ENCODE assay signal across 16 cellular contexts in genomic region chr17:50114401-50114800, GRCh38. TPM values are rescaled to one million over a fixed set of nuclear protein-coding genes. Genes with fewer than 3 reads are reported as not detected.
DNase-seq lines count a peak whose midpoint lies in the region; ATAC-seq, FAIRE-seq and TF ChIP-seq lines count a peak whose summit lies in the region.
"Had no signal": no experiment of that assay in that cellular context is flagged by ENCODE, and none has a peak within 500 bp of the region (broad histone marks: within the 10 kb centered on the region; RNA-seq: fewer than 3 reads in every experiment).

No MANE protein-coding gene starts in this region.

- POLR2A ChIA-PET in HepG2 (lab: Yijun Ruan, JAX) = interaction anchor here (1.5 kb wide), 1 partner anchor 9 kb away, joined by 6 read pairs; no protein-coding TSS in a partner anchor

- CTCF ChIA-PET in HepG2 (lab: Yijun Ruan, JAX; ENCODE audit: low intra/inter-chr PET ratio, low total read pairs) = interaction anchor here (1.0 to 3.6 kb wide), 3 partner anchors 20 to 183 kb away, joined by 3 to 15 read pairs (median 7); partner anchors contain the start of gene PDK2

- TF ChIP-seq POLR2A in HepG2 (IDR thresholded peaks at IDR 0.05; ENCODE audit: insufficient read depth in 1 of 2, low read depth in 2 of 2, low read length in 2 of 2) = no peak

- WGBS in HepG2 (ENCODE audit: low lambda C conversion rate) = 65% methylated on average over 4 of the region's 4 CpGs

- H3K4me2 ChIP-seq in astrocyte (ENCODE audit: low read length) (no peak overlapping the region), HepG2 (ENCODE audit: low read depth, low read length) (no peak overlapping the region), osteoblast (ENCODE audit: insufficient read depth, low read length) (peak overlapping the region; percentile 17)
- H3K4me2 ChIP-seq: BLaER1 treated with 17β-estradiol and CSF1 and Interleukin-3, amounts not matched to agents 10 nM and 100 nM had no signal

- H4K20me1 ChIP-seq in astrocyte (ENCODE audit: insufficient read depth, low read length) (no peaks in the 10 kb centered on the region), HepG2 (ENCODE audit: insufficient read depth, low read length) (no peaks in the 10 kb centered on the region), osteoblast (ENCODE audit: insufficient read depth, low read length) (no peaks in the 10 kb centered on the region)

- no peak overlapping the region for H2AFZ ChIP-seq in astrocyte (ENCODE audit: low read depth, low read length)
- no peak overlapping the region for H2AFZ ChIP-seq in HepG2 (ENCODE audit: low read length)
- H2AFZ ChIP-seq in osteoblast (ENCODE audit: low read length) = no peak overlapping the region

- H3K27me3 Mint-ChIP-seq in astrocyte (ENCODE audit: low read depth, unreplicated experiment) = peaks cover 14% of the 10 kb centered on the region

- H3K27me3 ChIP-seq in right atrium auricular region (no peaks in the 10 kb centered on the region), astrocyte (ENCODE audit: insufficient read depth, low read length) (no peaks in the 10 kb centered on the region), HepG2 (ENCODE audit: control insufficient read depth in 1 of 2, insufficient read depth in 2 of 2, low read length in 2 of 2) (peaks cover 0 to 31% of the 10 kb centered on the region in 2 experiments; a peak in 3 of 5 replicates), osteoblast (ENCODE audit: insufficient read depth, low read length) (peaks cover 6% of the 10 kb centered on the region)

- H3K27ac ChIP-seq in right atrium auricular region = peak overlapping the region; percentile 94 to 100
- H3K27ac ChIP-seq in astrocyte (ENCODE audit: low read depth, low read length) = no peak overlapping the region
- no peak overlapping the region for H3K27ac ChIP-seq in HepG2 (ENCODE audit: extremely low read length, insufficient read depth, low read length)
- H3K27ac ChIP-seq in osteoblast (ENCODE audit: low read depth, low read length) = no peak overlapping the region
- H3K27ac ChIP-seq in caudate nucleus (ENCODE audit: low read depth, low read length) = no peak overlapping the region
- H3K27ac ChIP-seq: BLaER1 treated with 17β-estradiol and CSF1 and Interleukin-3, amounts not matched to agents 10 nM and 100 nM; HL-60 had no signal

- no peak overlapping the region for H3K4me3 ChIP-seq in right atrium auricular region
- no peak overlapping the region for H3K4me3 ChIP-seq in astrocyte (ENCODE audit: insufficient read depth, low read depth, low read length)
- H3K4me3 ChIP-seq in HepG2 (replicated peaks in 1 of 3; ENCODE audit: insufficient read depth in 1 of 3, low read depth in 2 of 3, low read length in 3 of 3) = no peak overlapping the region
- H3K4me3 ChIP-seq in osteoblast (ENCODE audit: insufficient read depth, low read length) = no peak overlapping the region
- H3K4me3 ChIP-seq: BLaER1 treated with 17β-estradiol and CSF1 and Interleukin-3, amounts not matched to agents 10 nM and 100 nM; HAP-1 had no signal

- H3K9ac ChIP-seq in astrocyte (ENCODE audit: low read length) = no peak overlapping the region
- no peak overlapping the region for H3K9ac ChIP-seq in HepG2 (ENCODE audit: insufficient read depth, low read depth, low read length)
- H3K9ac ChIP-seq: BLaER1 treated with 17β-estradiol and CSF1 and Interleukin-3, amounts not matched to agents 10 nM and 100 nM had no signal

- in situ Hi-C loops in HepG2 (cut with HindIII; ENCODE audit: extremely low pct_ligation_motif_present, low pct_unique_long_range_greater_than_20kb) = no loop called here

- H3K27ac Mint-ChIP-seq in astrocyte (ENCODE audit: unreplicated experiment) = peak overlapping the region; percentile 4
- H3K27ac Mint-ChIP-seq: HFFc6 had no signal

- no peak for FAIRE-seq in astrocyte (lab: Jason Lieb, UNC)
- no peak for FAIRE-seq in HepG2 (lab: Jason Lieb, UNC)

- no peak overlapping the region for H3K4me3 Mint-ChIP-seq in astrocyte (ENCODE audit: unreplicated experiment)
- H3K4me3 Mint-ChIP-seq: CD4-positive, CD25-positive, alpha-beta regulatory T cell; HFFc6 had no signal

- H3K4me1 Mint-ChIP-seq in astrocyte (ENCODE audit: low read depth, unreplicated experiment) = peaks cover 5% of the 10 kb centered on the region

- H3K9me3 Mint-ChIP-seq in astrocyte (ENCODE audit: unreplicated experiment) = no peaks in the 10 kb centered on the region
- H3K9me3 Mint-ChIP-seq: HFFc6 had no signal

- H3K4me1 ChIP-seq in right atrium auricular region = peaks cover 0 to 70% of the 10 kb centered on the region in 2 donors
- peaks cover 4% of the 10 kb centered on the region for H3K4me1 ChIP-seq in astrocyte (ENCODE audit: insufficient read depth, low read length)
- peaks cover 72% of the 10 kb centered on the region for H3K4me1 ChIP-seq in HepG2 (ENCODE audit: insufficient read depth, low read length)
- peaks cover 5% of the 10 kb centered on the region for H3K4me1 ChIP-seq in osteoblast (ENCODE audit: insufficient read depth, low read length)

- DNase-seq in right atrium auricular region (ENCODE audit: low spot score) (no peak), cardiac septum (ENCODE audit: low spot score) (no peak), astrocyte (ENCODE audit: low read depth) (no peak), HepG2 (ENCODE audit: low spot score) (no peak), osteoblast (ENCODE audit: insufficient read length, low spot score, missing footprints) (no peak), caudate nucleus (lab: John Stamatoyannopoulos, UW) (no peak), T1000 (lab: John Stamatoyannopoulos, UW) (no peak)
- DNase-seq in stimulated activated naive CD8-positive, alpha-beta T cell treated with anti-CD3 and anti-CD28 coated beads, Interleukin-15, Interleukin-2, amounts not matched to agents 100 U/mL and 50 U/mL, for 24 hours = no peak
- DNase-seq: DMS79 treated with DMSO at 0.1 percent for 48 hours, GOT3 had no signal

- H3K36me3 Mint-ChIP-seq in astrocyte (ENCODE audit: low read depth, unreplicated experiment) = peaks cover 8% of the 10 kb centered on the region

- H3K36me3 ChIP-seq in right atrium auricular region = peaks cover 13% of the 10 kb centered on the region
- H3K36me3 ChIP-seq in astrocyte (ENCODE audit: insufficient read depth, low read length) = no peaks in the 10 kb centered on the region
- H3K36me3 ChIP-seq in HepG2 (replicated peaks in 1 of 2; ENCODE audit: control insufficient read depth in 1 of 2, insufficient read depth in 2 of 2, low read length in 2 of 2) = no peaks in the 10 kb centered on the region
- no peaks in the 10 kb centered on the region for H3K36me3 ChIP-seq in osteoblast (ENCODE audit: insufficient read depth, low read length)
- H3K36me3 ChIP-seq: HAP-1 had no signal

- TF ChIP-seq EP300 in HepG2 (IDR thresholded peaks at IDR 0.05; ENCODE audit: low read depth in 2 of 2, low read length in 2 of 2) (no peak), HepG2 (CRISPR knock-in tag; IDR thresholded peaks at IDR 0.05; ENCODE audit: borderline replicate concordance) (no peak)

- intact Hi-C loops in cardiac septum (cut with DNase I) = loop anchor here (5.0 kb wide), 1 partner anchor 33 kb away; no protein-coding TSS in a partner anchor
- intact Hi-C loops in HepG2 (cut with micrococcal nuclease; ENCODE audit: unreplicated experiment) = no loop called here

- TF ChIP-seq RAD21 in HepG2 (CRISPR knock-in tag; IDR thresholded peaks at IDR 0.05) = no peak

- no peak for ATAC-seq in HepG2
- ATAC-seq in stimulated activated naive CD8-positive, alpha-beta T cell treated with anti-CD3 and anti-CD28 coated beads, Interleukin-15, Interleukin-2, amounts not matched to agents 100 U/mL and 50 U/mL, for 24 hours = no peak

- no peak for TF ChIP-seq CTCF in right atrium auricular region (IDR thresholded peaks at IDR 0.05)
- no peak for TF ChIP-seq CTCF in astrocyte (IDR thresholded peaks at IDR 0.05; ENCODE audit: insufficient read depth, low read depth, low read length)
- no peak for TF ChIP-seq CTCF in HepG2 (CRISPR knock-in tag; IDR thresholded peaks at IDR 0.05)
- TF ChIP-seq CTCF in osteoblast (IDR thresholded peaks at IDR 0.05; ENCODE audit: extremely low read depth, low read depth, low read length) = no peak

- H3K9me3 ChIP-seq in right atrium auricular region = no peaks in the 10 kb centered on the region
- no peaks in the 10 kb centered on the region for H3K9me3 ChIP-seq in astrocyte (ENCODE audit: insufficient read depth, low read depth, low read length)
- no peaks in the 10 kb centered on the region for H3K9me3 ChIP-seq in HepG2 (ENCODE audit: low read length)
- H3K9me3 ChIP-seq in osteoblast (ENCODE audit: low read depth, low read length) = no peaks in the 10 kb centered on the region
- H3K9me3 ChIP-seq: BLaER1 treated with 17β-estradiol and CSF1 and Interleukin-3, amounts not matched to agents 10 nM and 100 nM; HAP-1 had no signal

- BruUV-seq in HepG2 (replicated peaks; lab: Mats Ljungman, UMichigan) = no TSS peak

- no peaks in the 10 kb centered on the region for H3K79me2 ChIP-seq in astrocyte (ENCODE audit: insufficient read depth, low read length)
- H3K79me2 ChIP-seq in HepG2 (ENCODE audit: insufficient read depth, low read length) = no peaks in the 10 kb centered on the region
- H3K79me2 ChIP-seq in osteoblast (ENCODE audit: insufficient read depth, low read length) = no peaks in the 10 kb centered on the region

RNA-seq across cellular contexts. Expression of gene SAMD14, which starts 15.6 kb away (rescaled TPM):
- total RNA-seq in right atrium auricular region (1 to 10 TPM in 1 of 2 donors, under 1 TPM in 1; 0.78 to 1.1 TPM), cardiac septum (4.4 TPM), astrocyte (9.7 and 10.8 TPM in 2 replicates), HepG2 (2016; rRNA removed; fragmentation: Illumina TruSeq; extraction: Trizol) (0.07 TPM in 1 of 2 replicates, not detected in the other), osteoblast (2.5 and 2.7 TPM in 2 replicates)
- 0.18 and 0.20 TPM in 2 replicates for total RNA-seq in HepG2 (2016; cell fraction: cytosol; rRNA removed; fragmentation: Illumina TruSeq; extraction: Trizol; ENCODE audit: low read depth)
- 0.04 TPM in 1 of 2 replicates, not detected in the other for total RNA-seq in HepG2 (2016; cell fraction: insoluble cytoplasmic fraction; rRNA removed; fragmentation: Illumina TruSeq; extraction: Trizol)
- 0.09 and 0.14 TPM in 2 replicates for total RNA-seq in HepG2 (2016; cell fraction: membrane; rRNA removed; fragmentation: Illumina TruSeq; extraction: Trizol)
- total RNA-seq in HepG2 (2016; cell fraction: nucleus; rRNA removed; fragmentation: Illumina TruSeq; extraction: Trizol) = 0.09 TPM in 2 replicates
- polyA plus RNA-seq in HepG2 (2011; rRNA removed) = 0.22 TPM in 1 of 2 replicates, not detected in the other
- polyA plus RNA-seq in HepG2 (2011; cell fraction: cytosol; rRNA removed) = 0.01 and 0.04 TPM in 2 replicates
- polyA plus RNA-seq in HepG2 (2011; cell fraction: nucleus; rRNA removed) = 0.24 and 0.29 TPM in 2 replicates
- polyA plus RNA-seq in HepG2 (2012) = 0.08 and 0.11 TPM in 2 replicates
- not detected in 2 replicates for polyA plus RNA-seq in HepG2 (2016; cell fraction: cytosol; fragmentation: Illumina TruSeq; extraction: Trizol; ENCODE audit: low read depth)
- polyA plus RNA-seq in HepG2 (2016; cell fraction: insoluble cytoplasmic fraction; fragmentation: Illumina TruSeq; extraction: Trizol; ENCODE audit: low read depth) = 0.16 TPM in 1 of 2 replicates, not detected in the other
- 0.19 TPM in 2 replicates for polyA plus RNA-seq in HepG2 (2016; cell fraction: membrane; fragmentation: Illumina TruSeq; extraction: Trizol; ENCODE audit: low read depth)
- polyA plus RNA-seq in HepG2 (2016; cell fraction: nucleus; fragmentation: Illumina TruSeq; extraction: Trizol; ENCODE audit: insufficient read depth, low read depth) = 0.53 TPM in 1 of 2 replicates, not detected in the other
- 0.28 and 0.30 TPM in 2 replicates for polyA minus RNA-seq in HepG2 (2011; rRNA and poly(A)+ RNA removed; ENCODE audit: low replicate concordance)
- polyA minus RNA-seq in HepG2 (2011; cell fraction: cytosol; rRNA and poly(A)+ RNA removed) = 0.09 and 0.20 TPM in 2 replicates
- 0.39 and 0.99 TPM in 2 replicates for polyA minus RNA-seq in HepG2 (2011; cell fraction: nucleus; rRNA and poly(A)+ RNA removed)
- total RNA-seq: Calu3 had no signal

RNA-seq across cellular contexts. Expression of gene PDK2, which starts 19.2 kb away (rescaled TPM):
- total RNA-seq in right atrium auricular region (100 to 1,000 TPM; 186 to 214 TPM), cardiac septum (131 TPM), astrocyte (25.8 and 26.8 TPM in 2 replicates), HepG2 (2016; rRNA removed; fragmentation: Illumina TruSeq; extraction: Trizol) (18.5 and 19.2 TPM in 2 replicates), osteoblast (43.4 and 54.8 TPM in 2 replicates)
- total RNA-seq in HepG2 (2016; cell fraction: cytosol; rRNA removed; fragmentation: Illumina TruSeq; extraction: Trizol; ENCODE audit: low read depth) = 6.4 and 13.9 TPM in 2 replicates
- 16.2 and 19.8 TPM in 2 replicates for total RNA-seq in HepG2 (2016; cell fraction: insoluble cytoplasmic fraction; rRNA removed; fragmentation: Illumina TruSeq; extraction: Trizol)
- 10.9 and 11.9 TPM in 2 replicates for total RNA-seq in HepG2 (2016; cell fraction: membrane; rRNA removed; fragmentation: Illumina TruSeq; extraction: Trizol)
- total RNA-seq in HepG2 (2016; cell fraction: nucleus; rRNA removed; fragmentation: Illumina TruSeq; extraction: Trizol) = 10.9 and 12.5 TPM in 2 replicates
- polyA plus RNA-seq in HepG2 (2011; rRNA removed) = 59.7 and 66.6 TPM in 2 replicates
- 33.2 and 46.3 TPM in 2 replicates for polyA plus RNA-seq in HepG2 (2011; cell fraction: cytosol; rRNA removed)
- 86.5 and 102 TPM in 2 replicates for polyA plus RNA-seq in HepG2 (2011; cell fraction: nucleus; rRNA removed)
- polyA plus RNA-seq in HepG2 (2012) = 17.2 and 27.4 TPM in 2 replicates
- polyA plus RNA-seq in HepG2 (2016; cell fraction: cytosol; fragmentation: Illumina TruSeq; extraction: Trizol; ENCODE audit: low read depth) = 9.3 and 10.8 TPM in 2 replicates
- polyA plus RNA-seq in HepG2 (2016; cell fraction: insoluble cytoplasmic fraction; fragmentation: Illumina TruSeq; extraction: Trizol; ENCODE audit: low read depth) = 22.3 and 32.8 TPM in 2 replicates
- polyA plus RNA-seq in HepG2 (2016; cell fraction: membrane; fragmentation: Illumina TruSeq; extraction: Trizol; ENCODE audit: low read depth) = 12.0 and 14.3 TPM in 2 replicates
- polyA plus RNA-seq in HepG2 (2016; cell fraction: nucleus; fragmentation: Illumina TruSeq; extraction: Trizol; ENCODE audit: insufficient read depth, low read depth) = 21.9 and 24.6 TPM in 2 replicates
- 111 and 113 TPM in 2 replicates for polyA minus RNA-seq in HepG2 (2011; rRNA and poly(A)+ RNA removed; ENCODE audit: low replicate concordance)
- 22.7 and 28.5 TPM in 2 replicates for polyA minus RNA-seq in HepG2 (2011; cell fraction: cytosol; rRNA and poly(A)+ RNA removed)
- 44.5 and 48.7 TPM in 2 replicates for polyA minus RNA-seq in HepG2 (2011; cell fraction: nucleus; rRNA and poly(A)+ RNA removed)

RNA-seq across cellular contexts. Expression of gene PPP1R9B, which starts 36.1 kb away (rescaled TPM):
- total RNA-seq in right atrium auricular region (10 to 100 TPM; 16.9 to 24.2 TPM), cardiac septum (46.1 TPM), astrocyte (73.6 and 75.9 TPM in 2 replicates), HepG2 (2016; rRNA removed; fragmentation: Illumina TruSeq; extraction: Trizol) (11.0 and 15.8 TPM in 2 replicates), osteoblast (44.2 and 48.9 TPM in 2 replicates)
- total RNA-seq in HepG2 (2016; cell fraction: cytosol; rRNA removed; fragmentation: Illumina TruSeq; extraction: Trizol; ENCODE audit: low read depth) = 1.3 and 1.6 TPM in 2 replicates
- total RNA-seq in HepG2 (2016; cell fraction: insoluble cytoplasmic fraction; rRNA removed; fragmentation: Illumina TruSeq; extraction: Trizol) = 8.3 and 16.2 TPM in 2 replicates
- 7.0 and 7.3 TPM in 2 replicates for total RNA-seq in HepG2 (2016; cell fraction: membrane; rRNA removed; fragmentation: Illumina TruSeq; extraction: Trizol)
- 10.9 and 13.5 TPM in 2 replicates for total RNA-seq in HepG2 (2016; cell fraction: nucleus; rRNA removed; fragmentation: Illumina TruSeq; extraction: Trizol)
- 8.7 and 9.4 TPM in 2 replicates for polyA plus RNA-seq in HepG2 (2011; rRNA removed)
- polyA plus RNA-seq in HepG2 (2011; cell fraction: cytosol; rRNA removed) = 7.4 and 9.0 TPM in 2 replicates
- 13.1 and 16.4 TPM in 2 replicates for polyA plus RNA-seq in HepG2 (2011; cell fraction: nucleus; rRNA removed)
- 9.8 and 11.6 TPM in 2 replicates for polyA plus RNA-seq in HepG2 (2012)
- polyA plus RNA-seq in HepG2 (2016; cell fraction: cytosol; fragmentation: Illumina TruSeq; extraction: Trizol; ENCODE audit: low read depth) = 1.2 and 1.4 TPM in 2 replicates
- polyA plus RNA-seq in HepG2 (2016; cell fraction: insoluble cytoplasmic fraction; fragmentation: Illumina TruSeq; extraction: Trizol; ENCODE audit: low read depth) = 14.2 and 17.2 TPM in 2 replicates
- 7.2 TPM in 2 replicates for polyA plus RNA-seq in HepG2 (2016; cell fraction: membrane; fragmentation: Illumina TruSeq; extraction: Trizol; ENCODE audit: low read depth)
- 35.0 and 35.2 TPM in 2 replicates for polyA plus RNA-seq in HepG2 (2016; cell fraction: nucleus; fragmentation: Illumina TruSeq; extraction: Trizol; ENCODE audit: insufficient read depth, low read depth)
- 15.4 and 32.3 TPM in 2 replicates for polyA minus RNA-seq in HepG2 (2011; rRNA and poly(A)+ RNA removed; ENCODE audit: low replicate concordance)
- polyA minus RNA-seq in HepG2 (2011; cell fraction: cytosol; rRNA and poly(A)+ RNA removed) = 7.3 and 11.8 TPM in 2 replicates
- 7.8 and 9.3 TPM in 2 replicates for polyA minus RNA-seq in HepG2 (2011; cell fraction: nucleus; rRNA and poly(A)+ RNA removed)

RNA-seq across cellular contexts. Expression of gene SGCA, which starts 51.4 kb away (rescaled TPM):
- total RNA-seq in right atrium auricular region = 100 to 1,000 TPM; 120 to 207 TPM
- total RNA-seq in cardiac septum = 159 TPM
- 0.32 TPM in 1 of 2 replicates, not detected in the other for total RNA-seq in astrocyte
- not detected in 2 replicates for total RNA-seq in HepG2 (2016; rRNA removed; fragmentation: Illumina TruSeq; extraction: Trizol)
- total RNA-seq in HepG2 (2016; cell fraction: cytosol; rRNA removed; fragmentation: Illumina TruSeq; extraction: Trizol; ENCODE audit: low read depth) = not detected in 2 replicates
- total RNA-seq in HepG2 (2016; cell fraction: insoluble cytoplasmic fraction; rRNA removed; fragmentation: Illumina TruSeq; extraction: Trizol) = not detected in 2 replicates
- total RNA-seq in HepG2 (2016; cell fraction: membrane; rRNA removed; fragmentation: Illumina TruSeq; extraction: Trizol) = not detected in 2 replicates
- not detected in 2 replicates for total RNA-seq in HepG2 (2016; cell fraction: nucleus; rRNA removed; fragmentation: Illumina TruSeq; extraction: Trizol)
- not detected in 2 replicates for polyA plus RNA-seq in HepG2 (2011; rRNA removed)
- not detected in 2 replicates for polyA plus RNA-seq in HepG2 (2011; cell fraction: cytosol; rRNA removed)
- polyA plus RNA-seq in HepG2 (2011; cell fraction: nucleus; rRNA removed) = 0.42 TPM in 1 of 2 replicates, not detected in the other
- polyA plus RNA-seq in HepG2 (2012) = not detected in 2 replicates
- polyA plus RNA-seq in HepG2 (2016; cell fraction: cytosol; fragmentation: Illumina TruSeq; extraction: Trizol; ENCODE audit: low read depth) = not detected in 2 replicates
- polyA plus RNA-seq in HepG2 (2016; cell fraction: insoluble cytoplasmic fraction; fragmentation: Illumina TruSeq; extraction: Trizol; ENCODE audit: low read depth) = not detected in 2 replicates
- not detected in 2 replicates for polyA plus RNA-seq in HepG2 (2016; cell fraction: membrane; fragmentation: Illumina TruSeq; extraction: Trizol; ENCODE audit: low read depth)
- not detected in 2 replicates for polyA plus RNA-seq in HepG2 (2016; cell fraction: nucleus; fragmentation: Illumina TruSeq; extraction: Trizol; ENCODE audit: insufficient read depth, low read depth)
- 0.19 TPM in 1 of 2 replicates, not detected in the other for polyA minus RNA-seq in HepG2 (2011; rRNA and poly(A)+ RNA removed; ENCODE audit: low replicate concordance)
- polyA minus RNA-seq in HepG2 (2011; cell fraction: cytosol; rRNA and poly(A)+ RNA removed) = not detected in 2 replicates
- polyA minus RNA-seq in HepG2 (2011; cell fraction: nucleus; rRNA and poly(A)+ RNA removed) = not detected in 2 replicates
- 0.29 TPM in 1 of 2 replicates, not detected in the other for total RNA-seq in osteoblast
- total RNA-seq: Calu3; CD4-positive, CD25-positive, alpha-beta regulatory T cell had no signal
- polyA plus RNA-seq: CD4-positive, CD25-positive, alpha-beta regulatory T cell had no signal

RNA-seq across cellular contexts. Expression of gene ITGA3, which starts 58.5 kb away (rescaled TPM):
- 10 to 100 TPM; 29.5 to 61.8 TPM for total RNA-seq in right atrium auricular region
- total RNA-seq in cardiac septum = 57.8 TPM
- 319 and 373 TPM in 2 replicates for total RNA-seq in astrocyte
- total RNA-seq in HepG2 (2016; rRNA removed; fragmentation: Illumina TruSeq; extraction: Trizol) = 0.69 and 0.77 TPM in 2 replicates
- total RNA-seq in HepG2 (2016; cell fraction: cytosol; rRNA removed; fragmentation: Illumina TruSeq; extraction: Trizol; ENCODE audit: low read depth) = 1.5 and 1.9 TPM in 2 replicates
- total RNA-seq in HepG2 (2016; cell fraction: insoluble cytoplasmic fraction; rRNA removed; fragmentation: Illumina TruSeq; extraction: Trizol) = 0.48 and 1.1 TPM in 2 replicates
- 0.28 and 0.62 TPM in 2 replicates for total RNA-seq in HepG2 (2016; cell fraction: membrane; rRNA removed; fragmentation: Illumina TruSeq; extraction: Trizol)
- total RNA-seq in HepG2 (2016; cell fraction: nucleus; rRNA removed; fragmentation: Illumina TruSeq; extraction: Trizol) = 1.3 and 1.8 TPM in 2 replicates
- 0.48 and 0.59 TPM in 2 replicates for polyA plus RNA-seq in HepG2 (2011; rRNA removed)
- 0.33 and 0.78 TPM in 2 replicates for polyA plus RNA-seq in HepG2 (2011; cell fraction: cytosol; rRNA removed)
- 2.6 and 3.3 TPM in 2 replicates for polyA plus RNA-seq in HepG2 (2011; cell fraction: nucleus; rRNA removed)
- 0.27 and 0.32 TPM in 2 replicates for polyA plus RNA-seq in HepG2 (2012)
- 0.51 and 0.57 TPM in 2 replicates for polyA plus RNA-seq in HepG2 (2016; cell fraction: cytosol; fragmentation: Illumina TruSeq; extraction: Trizol; ENCODE audit: low read depth)
- polyA plus RNA-seq in HepG2 (2016; cell fraction: insoluble cytoplasmic fraction; fragmentation: Illumina TruSeq; extraction: Trizol; ENCODE audit: low read depth) = 0.52 and 0.82 TPM in 2 replicates
- polyA plus RNA-seq in HepG2 (2016; cell fraction: membrane; fragmentation: Illumina TruSeq; extraction: Trizol; ENCODE audit: low read depth) = 0.30 and 0.48 TPM in 2 replicates
- 1.3 and 2.2 TPM in 2 replicates for polyA plus RNA-seq in HepG2 (2016; cell fraction: nucleus; fragmentation: Illumina TruSeq; extraction: Trizol; ENCODE audit: insufficient read depth, low read depth)
- polyA minus RNA-seq in HepG2 (2011; rRNA and poly(A)+ RNA removed; ENCODE audit: low replicate concordance) = 1.4 and 198 TPM in 2 replicates
- 2.9 and 6.2 TPM in 2 replicates for polyA minus RNA-seq in HepG2 (2011; cell fraction: cytosol; rRNA and poly(A)+ RNA removed)
- 1.1 and 2.8 TPM in 2 replicates for polyA minus RNA-seq in HepG2 (2011; cell fraction: nucleus; rRNA and poly(A)+ RNA removed)
- 73.4 and 81.4 TPM in 2 replicates for total RNA-seq in osteoblast

Comparison
In these comparisons a context has a peak if more than half of its experiments do, and no peak if none do; other contexts are left out.
1. H3K27ac ChIP-seq: peak in right atrium auricular region (2 of 2); none in astrocyte (single experiment), HepG2 (single experiment), osteoblast (single experiment) and caudate nucleus (single experiment).